ENCODE assay signal across 14 cellular contexts in genomic region chr2:220279372-220279771, GRCh38.
A peak's percentile ranks its signal among the peaks of the same experiment; 100 is the strongest.
DNase-seq lines count a peak whose midpoint lies in the region; ATAC-seq and TF ChIP-seq lines count a peak whose summit lies in the region.
"Had no signal": no experiment of that assay in that cellular context is flagged by ENCODE, and none has a peak within 500 bp of the region (broad histone marks: within the 10 kb centered on the region; RNA-seq: fewer than 3 reads in every experiment).

No MANE protein-coding gene starts in this region.

- POLR2A ChIA-PET in AG04449 (lab: Yijun Ruan, JAX): interaction anchor here (0.5 kb wide), 1 partner anchor 295 kb away, joined by 4 read pairs; no protein-coding TSS in a partner anchor

- DNase-seq in AG04449 (ENCODE audit: low read depth, low spot score) (peak; percentile 86), HK-2 (ENCODE audit: unreplicated experiment) (peak; percentile 39), amniotic epithelial cell (ENCODE audit: low read depth) (peak; percentile 99), hepatic stellate cell (ENCODE audit: low spot score) (peak; percentile 17), lower leg skin (ENCODE audit: low spot score in 2 of 2) (no peak), sciatic nerve (ENCODE audit: low spot score) (no peak)
- DNase-seq in activated effector memory CD4-positive, alpha-beta T cell treated with anti-CD3 and anti-CD28 coated beads, Interleukin-2, amount 50 U/mL, for 16 hours: no peak
- DNase-seq: activated CD4-positive, alpha-beta T cell treated with anti-CD3 and anti-CD28 coated beads, Interleukin-2, amount 50 U/mL, for 48 hours; activated effector memory CD4-positive, alpha-beta T cell treated with Interleukin-2 at 50 U/mL for 16 hours; NCI-H1105; NCI-H446 treated with DMSO at 0.1 percent for 48 hours; upper lobe of left lung had no signal

- intact Hi-C loops in lower leg skin (cut with DNase I; ENCODE audit: low total_unique reads) (no loop called here), sciatic nerve (cut with DNase I) (no loop called here)

- TF ChIP-seq POLR2A in lower leg skin (IDR thresholded peaks at IDR 0.05): no peak

- no peak for ATAC-seq in HG02981 (IDR thresholded peaks at IDR 0.05; ENCODE audit: unreplicated experiment)
- ATAC-seq in sciatic nerve: no peak
- ATAC-seq: HepG2 had no signal

- H3K4me3 ChIP-seq in AG04449 (ENCODE audit: low read depth, low read length) (no peak overlapping the region), lower leg skin (ENCODE audit: low read depth, poor library complexity, severe bottlenecking) (no peak overlapping the region)
- H3K4me3 ChIP-seq: upper lobe of left lung had no signal

- WGBS in lower leg skin, 2 donors: 40 to 46% methylated on average over 2 of the region's 2 CpGs

- TF ChIP-seq CTCF in AG04449 (IDR thresholded peaks at IDR 0.05; ENCODE audit: insufficient read depth, low read length, missing control alignments) (no peak), lower leg skin (IDR thresholded peaks at IDR 0.05) (no peak)

- CTCF ChIA-PET in AG04449 (lab: Yijun Ruan, JAX): interaction anchor here (0.7 kb wide), 2 partner anchors 16 to 175 kb away, joined by 3 read pairs; no protein-coding TSS in a partner anchor

Comparison
In these comparisons a context has a peak if more than half of its experiments do, and no peak if none do; other contexts are left out.
1. DNase-seq: peak in AG04449 (single experiment), HK-2 (single experiment), amniotic epithelial cell (single experiment) and hepatic stellate cell (single experiment); none in lower leg skin (0 of 2), sciatic nerve (single experiment) and activated effector memory CD4-positive, alpha-beta T cell treated with anti-CD3 and anti-CD28 coated beads, Interleukin-2, amount 50 U/mL, for 16 hours (single experiment).